10 cellular contexts compared by ENCODE assay signal in the genomic region with DNA sequence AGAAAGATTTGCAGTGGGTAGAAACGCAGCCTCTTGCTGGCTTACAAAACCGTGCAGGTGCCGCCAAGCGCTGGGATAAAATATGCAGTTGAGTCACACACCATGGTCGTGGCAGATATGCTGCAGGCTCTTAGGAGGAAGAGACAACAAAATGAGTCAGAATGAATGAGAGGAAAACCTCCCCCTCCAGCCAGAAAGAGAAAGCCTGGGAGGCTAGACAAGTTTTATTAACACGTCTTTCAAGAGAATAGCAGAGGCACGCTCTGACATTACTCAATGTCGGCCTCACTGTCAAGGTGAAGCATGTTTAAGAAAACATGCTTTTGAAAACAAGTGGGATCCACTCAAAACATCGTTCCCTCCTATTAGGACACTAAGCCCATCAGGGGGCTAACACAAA. TPM values are rescaled to one million over a fixed set of nuclear protein-coding genes. Genes with fewer than 3 reads are reported as not detected.
DNase-seq lines count a peak whose midpoint lies in the region; ATAC-seq, FAIRE-seq and TF ChIP-seq lines count a peak whose summit lies in the region.
"Had no signal": no experiment of that assay in that cellular context is flagged by ENCODE, and none has a peak within 500 bp of the region (broad histone marks: within the 10 kb centered on the region; RNA-seq: fewer than 3 reads in every experiment).

No MANE protein-coding gene starts in this region.

- peak overlapping the region; percentile 54 for H3K9ac ChIP-seq in smooth muscle cell (ENCODE audit: low read depth)

- POLR2A ChIA-PET in activated CD4-positive, alpha-beta T cell treated with anti-CD3 and anti-CD28 coated beads for 36 hours (lab: Charles Lee) = interaction anchor here (1.0 kb wide), 1 partner anchor 21 kb away, joined by 5 read pairs; no protein-coding TSS in a partner anchor

- H3K4me3 Mint-ChIP-seq in activated CD4-positive, alpha-beta T cell treated with anti-CD3 and anti-CD28 coated beads for 36 hours = no peak overlapping the region
- H3K4me3 Mint-ChIP-seq: B cell had no signal

- H3K27ac Mint-ChIP-seq in activated CD4-positive, alpha-beta T cell treated with anti-CD3 and anti-CD28 coated beads for 36 hours = no peak overlapping the region
- H3K27ac Mint-ChIP-seq: B cell had no signal

- 12% methylated on average over 9 of the region's 9 CpGs for WGBS in smooth muscle cell (ENCODE audit: low lambda C conversion rate)

- H3K4me3 ChIP-seq in fibroblast of the aortic adventitia (ENCODE audit: low read depth, low read length) = peak overlapping the region; percentile 22
- no peak overlapping the region for H3K4me3 ChIP-seq in smooth muscle cell

- H3K4me2 ChIP-seq in smooth muscle cell = peak overlapping the region; percentile 49

- ATAC-seq in activated CD4-positive, alpha-beta T cell treated with anti-CD3 and anti-CD28 coated beads for 36 hours = peak; percentile 67
- ATAC-seq in GM19328 (IDR thresholded peaks at IDR 0.05; ENCODE audit: unreplicated experiment) (no peak), GM19467 (IDR thresholded peaks at IDR 0.05; ENCODE audit: unreplicated experiment) (no peak)
- ATAC-seq: left ventricle myocardium superior had no signal

- peaks cover 5% of the 10 kb centered on the region for H3K9me3 ChIP-seq in smooth muscle cell (replicated peaks; ENCODE audit: low read depth)

- peaks cover 13% of the 10 kb centered on the region for H3K9me3 Mint-ChIP-seq in activated CD4-positive, alpha-beta T cell treated with anti-CD3 and anti-CD28 coated beads for 36 hours (ENCODE audit: low read depth)

- H3K27ac ChIP-seq in smooth muscle cell (ENCODE audit: low read depth) = peak overlapping the region; percentile 85

- TF ChIP-seq CTCF in fibroblast of the aortic adventitia (IDR thresholded peaks at IDR 0.05; ENCODE audit: insufficient read depth, low read length) = no peak
- TF ChIP-seq CTCF in smooth muscle cell (IDR thresholded peaks at IDR 0.05; ENCODE audit: borderline replicate concordance, insufficient read depth, poor library complexity, severe bottlenecking) = no peak

- H3K27me3 ChIP-seq in smooth muscle cell (ENCODE audit: low read depth) = peaks cover 4% of the 10 kb centered on the region

- H2AFZ ChIP-seq in smooth muscle cell (ENCODE audit: low read depth) = no peak overlapping the region

- H3K27me3 Mint-ChIP-seq in activated CD4-positive, alpha-beta T cell treated with anti-CD3 and anti-CD28 coated beads for 36 hours = peaks cover 17% of the 10 kb centered on the region

- peaks cover 2% of the 10 kb centered on the region for H3K36me3 ChIP-seq in smooth muscle cell (ENCODE audit: low read depth)

- peaks cover 10% of the 10 kb centered on the region for H3K36me3 Mint-ChIP-seq in activated CD4-positive, alpha-beta T cell treated with anti-CD3 and anti-CD28 coated beads for 36 hours (ENCODE audit: low read depth)

- no peaks in the 10 kb centered on the region for H3K79me2 ChIP-seq in smooth muscle cell (ENCODE audit: low read depth)

- intact Hi-C loops in activated CD4-positive, alpha-beta T cell treated with anti-CD3 and anti-CD28 coated beads for 36 hours (cut with DNase I, micrococcal nuclease) = loop anchor here (1.0 kb wide), 2 partner anchors 21 to 37 kb away; no protein-coding TSS in a partner anchor
- intact Hi-C loops in posterior vena cava (cut with DNase I) = no loop called here

- CTCF ChIA-PET in activated CD4-positive, alpha-beta T cell treated with anti-CD3 and anti-CD28 coated beads for 36 hours (lab: Charles Lee) = interaction anchor here (0.9 to 1.3 kb wide), 2 partner anchors 12 to 65 kb away, joined by 3 read pairs; no protein-coding TSS in a partner anchor

- DNase-seq in activated CD4-positive, alpha-beta T cell treated with anti-CD3 and anti-CD28 coated beads for 36 hours = peak; percentile 51
- DNase-seq in activated CD4-positive, alpha-beta T cell treated with anti-CD3 and anti-CD28 coated beads, Interleukin-2, amount 50 U/mL, for 1 hour = no peak
- peak; percentile 75 for DNase-seq in RCC 7860 (ENCODE audit: low spot score)
- peak; percentile 78 for DNase-seq in fibroblast of the aortic adventitia (ENCODE audit: low read depth)
- no peak for DNase-seq in smooth muscle cell (lab: John Stamatoyannopoulos, UW; ENCODE audit: unreplicated experiment)
- no peak for DNase-seq in posterior vena cava (ENCODE audit: low spot score)
- DNase-seq: left ventricle myocardium superior had no signal

- peaks cover 3% of the 10 kb centered on the region for H3F3A ChIP-seq in smooth muscle cell (ENCODE audit: low read depth)

- FAIRE-seq in RCC 7860 (lab: Jason Lieb, UNC) = peak; percentile 88

- no peaks in the 10 kb centered on the region for H3K4me1 ChIP-seq in smooth muscle cell (ENCODE audit: low read depth)

- peaks cover 16% of the 10 kb centered on the region for H3K4me1 Mint-ChIP-seq in activated CD4-positive, alpha-beta T cell treated with anti-CD3 and anti-CD28 coated beads for 36 hours
- H3K4me1 Mint-ChIP-seq: B cell had no signal

- H4K20me1 ChIP-seq in smooth muscle cell (ENCODE audit: low read depth) = no peaks in the 10 kb centered on the region

RNA-seq across cellular contexts. Expression of a gene that starts 37.1 kb away (rescaled TPM):
- total RNA-seq in activated CD4-positive, alpha-beta T cell treated with anti-CD3 and anti-CD28 coated beads for 36 hours = 10 to 100 TPM; 26.1 to 40.1 TPM
- total RNA-seq in fibroblast of the aortic adventitia (ENCODE audit: low replicate concordance) = 9.9 and 12.8 TPM in 2 replicates
- total RNA-seq in smooth muscle cell = 4.9 and 8.1 TPM in 2 replicates
- 0.74 and 1.9 TPM in 2 replicates for polyA plus RNA-seq in smooth muscle cell
- 10 to 100 TPM; 25.0 to 26.3 TPM for total RNA-seq in posterior vena cava

Comparison
In these comparisons a context has a peak if more than half of its experiments do, and no peak if none do; other contexts are left out.
1. DNase-seq: peak in activated CD4-positive, alpha-beta T cell treated with anti-CD3 and anti-CD28 coated beads for 36 hours (single experiment), RCC 7860 (single experiment) and fibroblast of the aortic adventitia (single experiment); none in activated CD4-positive, alpha-beta T cell treated with anti-CD3 and anti-CD28 coated beads, Interleukin-2, amount 50 U/mL, for 1 hour (single experiment), smooth muscle cell (single experiment) and posterior vena cava (single experiment).
2. intact Hi-C loops: an anchor here in activated CD4-positive, alpha-beta T cell treated with anti-CD3 and anti-CD28 coated beads for 36 hours (1.0 kb wide); none called in posterior vena cava.